Comparison of ENCODE assay signal across 11 cellular contexts in genomic region chr10:45163315-45163975, GRCh38.
"Had no signal": no experiment of that assay in that cellular context is flagged by ENCODE, and none has a peak within 500 bp of the region (broad histone marks: within the 10 kb centered on the region; RNA-seq: fewer than 3 reads in every experiment).

No MANE protein-coding gene starts in this region.

- H3K9me3 ChIP-seq: HAP-1 had no signal

- H3K27ac Mint-ChIP-seq: GM23338, H9, HFFc6 had no signal

- H3K36me3 ChIP-seq: HAP-1 had no signal

- H3K4me3 Mint-ChIP-seq: GM23338, H9, HFFc6 had no signal

- H3K4me1 ChIP-seq: HAP-1 had no signal

- H3K9ac ChIP-seq: GM23248 had no signal

- DNase-seq: GM23248, GOT3, H7, H9, HCEC 1CT, HFFc6 had no signal

- H2AFZ ChIP-seq: GM23248, GM23338 had no signal

- H3K4me2 ChIP-seq: GM23338 had no signal

- ATAC-seq: GM23338, HCT116 had no signal

- H3K27ac ChIP-seq: GM23248 had no signal

- H3K9me3 Mint-ChIP-seq: GM23338, H9, HFFc6 had no signal

- H3K4me1 Mint-ChIP-seq: GM23338, H9 had no signal

- FAIRE-seq: H1, H54 had no signal

- H3K4me3 ChIP-seq: GM23248, GM23338, HAP-1 had no signal
